23 cellular contexts compared by ENCODE assay signal in the genomic region with DNA sequence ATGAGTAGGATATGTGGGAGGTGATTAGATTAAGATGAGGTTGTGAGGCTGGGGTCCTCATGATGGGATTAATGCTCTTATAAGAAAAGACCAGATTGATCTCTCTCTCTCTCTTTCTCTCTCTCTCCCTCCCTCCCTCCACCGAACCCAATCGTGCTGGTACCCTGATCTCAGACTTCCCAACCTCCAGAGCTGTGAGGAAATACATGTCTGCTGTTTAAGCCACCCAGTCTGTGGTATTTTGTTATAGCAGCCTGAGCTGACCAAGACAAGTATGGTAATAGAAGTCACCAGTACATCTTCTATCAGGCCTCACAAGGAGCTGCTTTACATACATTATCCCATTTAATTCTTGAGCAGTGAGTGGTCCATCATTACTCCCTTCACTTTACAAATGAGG.
"Had no signal": no experiment of that assay in that cellular context is flagged by ENCODE, and none has a peak within 500 bp of the region (broad histone marks: within the 10 kb centered on the region; RNA-seq: fewer than 3 reads in every experiment).

No MANE protein-coding gene starts in this region.

- ATAC-seq: natural killer cell treated with Interleukin-12 subunit alpha and Interleukin-12 subunit beta and Interleukin-15 and Interleukin-18, amount 100 ng/mL, for 72 hours; right lobe of liver; stimulated activated naive B cell treated with anti-CD40 and anti-IgM and Interleukin-4, amounts not matched to agents 10 μg/mL and 1 μg/mL and 100 μg/mL, for 72 hours; stimulated activated naive CD8-positive, alpha-beta T cell treated with anti-CD3 and anti-CD28 coated beads, Interleukin-15, Interleukin-2, amounts not matched to agents 100 U/mL and 50 U/mL, for 24 hours; upper lobe of right lung had no signal

- H3K27ac ChIP-seq: left ventricle myocardium inferior, ovary, right atrium auricular region, right lobe of liver, stomach, testis, thyroid gland, transverse colon, upper lobe of right lung had no signal

- H3K9me3 Mint-ChIP-seq: natural killer cell treated with Interleukin-12 subunit alpha and Interleukin-12 subunit beta and Interleukin-15 and Interleukin-18, amount 100 ng/mL, for 72 hours had no signal

- H3K36me3 Mint-ChIP-seq: mesothelial cell of epicardium; natural killer cell treated with Interleukin-12 subunit alpha and Interleukin-12 subunit beta and Interleukin-15 and Interleukin-18, amount 100 ng/mL, for 72 hours had no signal

- H3K4me1 Mint-ChIP-seq: mesothelial cell of epicardium had no signal

- H3K27ac Mint-ChIP-seq: mesothelial cell of epicardium; progenitor cell of endocrine pancreas; stimulated activated naive B cell treated with anti-CD40 and anti-IgM and Interleukin-4, amounts not matched to agents 10 μg/mL and 1 μg/mL and 100 μg/mL, for 72 hours had no signal

- DNase-seq: islet precursor cell; left ventricle myocardium inferior; mesendoderm; naive B cell; ovary; right lobe of liver; stimulated activated CD4-positive, alpha-beta T cell treated with anti-CD3 and anti-CD28 coated beads, Interleukin-1b, Interleukin-23, amount 100 ng/mL, for 48 hours; stimulated activated CD4-positive, alpha-beta T cell treated with anti-CD3 and anti-CD28 coated beads, Interleukin-2, amount 100 ng/mL, for 48 hours; stimulated activated CD4-positive, alpha-beta T cell treated with anti-CD3 and anti-CD28 coated beads, Interleukin-4, amount 100 ng/mL, for 4 hours; stimulated activated CD8-positive, alpha-beta memory T cell treated with anti-CD3 and anti-CD28 coated beads, Interleukin-4, amount 100 ng/mL, for 48 hours; stimulated activated naive B cell treated with anti-CD40 and anti-IgM and Interleukin-4, amounts not matched to agents 10 μg/mL and 1 μg/mL and 100 μg/mL, for 72 hours; stimulated activated naive CD8-positive, alpha-beta T cell treated with anti-CD3 and anti-CD28 coated beads, Interleukin-15, Interleukin-2, amounts not matched to agents 100 U/mL and 50 U/mL, for 24 hours; stomach; testis; thyroid gland; transverse colon; upper lobe of right lung had no signal

- H3K4me3 ChIP-seq: left ventricle myocardium inferior, lung, ovary, right atrium auricular region, right lobe of liver, smooth muscle cell, stomach, testis, thyroid gland, transverse colon, upper lobe of right lung had no signal

- H3K27me3 Mint-ChIP-seq: naive B cell; natural killer cell treated with Interleukin-12 subunit alpha and Interleukin-12 subunit beta and Interleukin-15 and Interleukin-18, amount 100 ng/mL, for 72 hours; stimulated activated naive B cell treated with anti-CD40 and anti-IgM and Interleukin-4, amounts not matched to agents 10 μg/mL and 1 μg/mL and 100 μg/mL, for 72 hours had no signal

- H3K4me3 Mint-ChIP-seq: mesothelial cell of epicardium; naive B cell; natural killer cell treated with Interleukin-12 subunit alpha and Interleukin-12 subunit beta and Interleukin-15 and Interleukin-18, amount 100 ng/mL, for 72 hours; stimulated activated naive B cell treated with anti-CD40 and anti-IgM and Interleukin-4, amounts not matched to agents 10 μg/mL and 1 μg/mL and 100 μg/mL, for 72 hours had no signal

- H3K9me3 ChIP-seq: ovary, right lobe of liver, testis, thyroid gland, transverse colon, upper lobe of right lung had no signal

- H3K27me3 ChIP-seq: ovary, right atrium auricular region, right lobe of liver, testis, transverse colon, upper lobe of right lung had no signal

- H3K4me2 ChIP-seq: smooth muscle cell had no signal

- H3K36me3 ChIP-seq: left ventricle myocardium inferior, ovary, right atrium auricular region, right lobe of liver, stomach, thyroid gland, transverse colon, upper lobe of right lung had no signal

- H3K4me1 ChIP-seq: left ventricle myocardium inferior, right atrium auricular region, right lobe of liver, stomach, testis, thyroid gland, upper lobe of right lung had no signal
